1 cellular context compared by ENCODE assay signal in the genomic region with DNA sequence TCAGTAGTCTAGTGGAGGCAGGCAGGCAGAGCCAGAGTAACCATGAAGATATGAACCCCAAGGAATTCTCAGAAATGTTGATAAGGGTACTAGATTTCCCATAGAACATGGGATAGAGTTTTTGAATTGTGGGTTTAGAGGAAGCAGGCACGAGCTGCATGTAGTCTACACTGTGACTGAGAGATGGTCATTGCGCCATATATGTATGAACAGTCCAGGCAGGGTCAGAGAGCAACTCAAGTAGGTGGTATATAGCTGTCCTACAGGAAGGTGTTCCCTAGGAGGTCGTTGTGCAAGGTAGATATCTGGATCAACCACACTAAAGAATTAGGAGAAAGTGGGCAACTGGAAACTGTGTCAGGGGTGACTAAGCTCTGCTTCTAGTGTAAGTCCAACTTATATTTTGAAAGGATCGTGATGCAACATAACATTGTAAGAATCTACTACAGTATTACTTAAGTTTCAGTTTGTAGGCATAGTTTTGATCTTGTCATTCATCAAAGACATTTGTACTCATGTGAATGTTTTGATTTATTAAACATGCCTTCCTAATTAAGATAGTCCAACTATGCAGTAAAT.
A peak's percentile ranks its signal among the peaks of the same experiment; 100 is the strongest.
TF ChIP-seq lines count a peak whose summit lies in the region.

No MANE protein-coding gene starts in this region.

TF ChIP-seq in K562, 482 proteins besides CTCF, POLR2A, EP300 and RAD21:
- TF ChIP-seq EP400 (IDR thresholded peaks at IDR 0.05) = no peak
- TF ChIP-seq, protein P1, sequence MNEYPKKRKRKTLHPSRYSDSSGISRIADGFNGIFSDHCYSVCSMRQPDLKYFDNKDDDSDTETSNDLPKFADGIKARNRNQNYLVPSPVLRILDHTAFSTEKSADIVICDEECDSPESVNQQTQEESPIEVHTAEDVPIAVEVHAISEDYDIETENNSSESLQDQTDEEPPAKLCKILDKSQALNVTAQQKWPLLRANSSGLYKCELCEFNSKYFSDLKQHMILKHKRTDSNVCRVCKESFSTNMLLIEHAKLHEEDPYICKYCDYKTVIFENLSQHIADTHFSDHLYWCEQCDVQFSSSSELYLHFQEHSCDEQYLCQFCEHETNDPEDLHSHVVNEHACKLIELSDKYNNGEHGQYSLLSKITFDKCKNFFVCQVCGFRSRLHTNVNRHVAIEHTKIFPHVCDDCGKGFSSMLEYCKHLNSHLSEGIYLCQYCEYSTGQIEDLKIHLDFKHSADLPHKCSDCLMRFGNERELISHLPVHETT (CRISPR knock-in tag; conservative IDR thresholded peaks at IDR 0.05 in 1 of 2, IDR thresholded peaks at IDR 0.05 in 1 of 2) = no peak
- no peak for TF ChIP-seq ZNF695 (CRISPR knock-in tag; IDR thresholded peaks at IDR 0.05)
- TF ChIP-seq ZNF561 (CRISPR knock-in tag; conservative IDR thresholded peaks at IDR 0.05) = no peak
- no peak for TF ChIP-seq CEBPG (CRISPR knock-in tag; IDR thresholded peaks at IDR 0.05)
- 0 out of 4 replicates have a peak, but pooled peaks of 1 of the 2 experiments have one; percentile 23 for TF ChIP-seq CEBPG (tag; conservative IDR thresholded peaks at IDR 0.05 in 1 of 2, IDR thresholded peaks at IDR 0.05 in 1 of 2)
- peak; percentile 89 for TF ChIP-seq CEBPB (tag; IDR thresholded peaks at IDR 0.05)
- TF ChIP-seq MBD2 (IDR thresholded peaks at IDR 0.05; ENCODE audit: borderline replicate concordance, low read depth) = no peak
- TF ChIP-seq, protein P2, sequence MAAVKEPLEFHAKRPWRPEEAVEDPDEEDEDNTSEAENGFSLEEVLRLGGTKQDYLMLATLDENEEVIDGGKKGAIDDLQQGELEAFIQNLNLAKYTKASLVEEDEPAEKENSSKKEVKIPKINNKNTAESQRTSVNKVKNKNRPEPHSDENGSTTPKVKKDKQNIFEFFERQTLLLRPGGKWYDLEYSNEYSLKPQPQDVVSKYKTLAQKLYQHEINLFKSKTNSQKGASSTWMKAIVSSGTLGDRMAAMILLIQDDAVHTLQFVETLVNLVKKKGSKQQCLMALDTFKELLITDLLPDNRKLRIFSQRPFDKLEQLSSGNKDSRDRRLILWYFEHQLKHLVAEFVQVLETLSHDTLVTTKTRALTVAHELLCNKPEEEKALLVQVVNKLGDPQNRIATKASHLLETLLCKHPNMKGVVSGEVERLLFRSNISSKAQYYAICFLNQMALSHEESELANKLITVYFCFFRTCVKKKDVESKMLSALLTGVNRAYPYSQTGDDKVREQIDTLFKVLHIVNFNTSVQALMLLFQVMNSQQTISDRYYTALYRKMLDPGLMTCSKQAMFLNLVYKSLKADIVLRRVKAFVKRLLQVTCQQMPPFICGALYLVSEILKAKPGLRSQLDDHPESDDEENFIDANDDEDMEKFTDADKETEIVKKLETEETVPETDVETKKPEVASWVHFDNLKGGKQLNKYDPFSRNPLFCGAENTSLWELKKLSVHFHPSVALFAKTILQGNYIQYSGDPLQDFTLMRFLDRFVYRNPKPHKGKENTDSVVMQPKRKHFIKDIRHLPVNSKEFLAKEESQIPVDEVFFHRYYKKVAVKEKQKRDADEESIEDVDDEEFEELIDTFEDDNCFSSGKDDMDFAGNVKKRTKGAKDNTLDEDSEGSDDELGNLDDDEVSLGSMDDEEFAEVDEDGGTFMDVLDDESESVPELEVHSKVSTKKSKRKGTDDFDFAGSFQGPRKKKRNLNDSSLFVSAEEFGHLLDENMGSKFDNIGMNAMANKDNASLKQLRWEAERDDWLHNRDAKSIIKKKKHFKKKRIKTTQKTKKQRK (IDR thresholded peaks at IDR 0.05; ENCODE audit: borderline replicate concordance, low read depth, low read length) = no peak
- TF ChIP-seq, protein P3, sequence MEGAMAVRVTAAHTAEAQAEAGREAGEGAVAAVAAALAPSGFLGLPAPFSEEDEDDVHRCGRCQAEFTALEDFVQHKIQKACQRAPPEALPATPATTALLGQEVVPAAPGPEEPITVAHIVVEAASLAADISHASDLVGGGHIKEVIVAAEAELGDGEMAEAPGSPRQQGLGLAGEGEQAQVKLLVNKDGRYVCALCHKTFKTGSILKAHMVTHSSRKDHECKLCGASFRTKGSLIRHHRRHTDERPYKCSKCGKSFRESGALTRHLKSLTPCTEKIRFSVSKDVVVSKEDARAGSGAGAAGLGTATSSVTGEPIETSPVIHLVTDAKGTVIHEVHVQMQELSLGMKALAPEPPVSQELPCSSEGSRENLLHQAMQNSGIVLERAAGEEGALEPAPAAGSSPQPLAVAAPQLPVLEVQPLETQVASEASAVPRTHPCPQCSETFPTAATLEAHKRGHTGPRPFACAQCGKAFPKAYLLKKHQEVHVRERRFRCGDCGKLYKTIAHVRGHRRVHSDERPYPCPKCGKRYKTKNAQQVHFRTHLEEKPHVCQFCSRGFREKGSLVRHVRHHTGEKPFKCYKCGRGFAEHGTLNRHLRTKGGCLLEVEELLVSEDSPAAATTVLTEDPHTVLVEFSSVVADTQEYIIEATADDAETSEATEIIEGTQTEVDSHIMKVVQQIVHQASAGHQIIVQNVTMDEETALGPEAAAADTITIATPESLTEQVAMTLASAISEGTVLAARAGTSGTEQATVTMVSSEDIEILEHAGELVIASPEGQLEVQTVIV (CRISPR knock-in tag; IDR thresholded peaks at IDR 0.05; ENCODE audit: borderline replicate concordance) = no peak
- TF ChIP-seq POLR2AphosphoS5 (IDR thresholded peaks at IDR 0.05; ENCODE audit: control insufficient read depth, insufficient read depth, low read depth, low read length) = no peak
- TF ChIP-seq, protein P4, sequence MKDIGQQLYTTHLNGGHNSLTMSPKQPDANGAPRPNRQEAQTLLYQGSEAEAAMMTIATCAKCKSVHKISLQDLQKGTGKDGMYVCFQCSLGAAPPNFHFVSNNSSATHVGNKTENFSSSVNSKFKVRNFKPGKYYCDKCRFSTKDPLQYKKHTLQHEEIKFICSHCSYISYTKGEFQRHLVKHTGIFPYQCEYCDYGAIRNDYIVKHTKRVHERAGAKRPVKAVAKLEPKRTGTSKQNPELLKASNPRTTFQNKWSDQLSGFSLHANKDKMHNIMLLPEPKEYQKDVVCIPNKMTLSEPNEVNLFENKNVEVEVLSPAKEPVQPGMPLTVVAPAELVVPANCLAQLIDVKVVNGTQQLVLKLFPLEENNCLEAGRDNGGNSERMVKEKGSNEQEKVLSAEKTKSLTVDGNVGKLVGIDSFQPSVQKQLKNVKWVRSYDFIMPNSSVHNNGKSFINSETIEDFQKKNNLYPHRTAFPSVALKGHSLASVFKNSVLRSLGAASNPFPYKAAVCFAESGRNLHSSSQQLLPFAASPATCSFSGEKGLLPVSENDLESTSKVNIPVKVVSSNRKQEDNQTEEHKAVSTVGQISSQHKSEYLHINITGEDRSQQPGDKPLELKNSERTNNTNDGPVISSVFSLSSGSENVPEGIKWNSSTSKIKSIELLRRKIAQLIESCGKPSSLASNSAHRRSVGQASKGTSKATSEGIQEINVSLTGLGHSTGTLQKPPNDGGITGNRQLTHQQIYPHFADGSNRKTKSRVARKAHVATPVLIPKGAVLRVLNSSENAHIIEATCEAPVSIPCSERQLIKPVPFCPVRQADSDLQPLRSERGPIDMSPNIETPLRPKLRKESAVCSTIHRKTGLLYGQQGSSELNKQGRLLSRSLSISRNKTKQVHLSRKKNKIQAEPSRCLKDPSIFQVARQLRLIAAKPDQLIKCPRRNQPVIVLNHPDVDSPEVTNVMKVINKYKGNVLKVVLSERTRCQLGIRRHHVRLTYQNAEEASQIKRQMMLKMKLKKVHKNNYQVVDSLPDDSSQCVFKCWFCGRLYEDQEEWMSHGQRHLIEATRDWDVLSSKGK (CRISPR knock-in tag; IDR thresholded peaks at IDR 0.05) = no peak
- TF ChIP-seq KDM1A (IDR thresholded peaks at IDR 0.05) = no peak
- no peak for TF ChIP-seq ZNF124 (CRISPR knock-in tag; IDR thresholded peaks at IDR 0.05)
- no peak for TF ChIP-seq ZFPM2 (CRISPR knock-in tag; IDR thresholded peaks at IDR 0.05)
- TF ChIP-seq, protein P5, sequence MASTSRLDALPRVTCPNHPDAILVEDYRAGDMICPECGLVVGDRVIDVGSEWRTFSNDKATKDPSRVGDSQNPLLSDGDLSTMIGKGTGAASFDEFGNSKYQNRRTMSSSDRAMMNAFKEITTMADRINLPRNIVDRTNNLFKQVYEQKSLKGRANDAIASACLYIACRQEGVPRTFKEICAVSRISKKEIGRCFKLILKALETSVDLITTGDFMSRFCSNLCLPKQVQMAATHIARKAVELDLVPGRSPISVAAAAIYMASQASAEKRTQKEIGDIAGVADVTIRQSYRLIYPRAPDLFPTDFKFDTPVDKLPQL (IDR thresholded peaks at IDR 0.05; ENCODE audit: extremely low read depth, insufficient read length) = no peak
- TF ChIP-seq, protein P6, sequence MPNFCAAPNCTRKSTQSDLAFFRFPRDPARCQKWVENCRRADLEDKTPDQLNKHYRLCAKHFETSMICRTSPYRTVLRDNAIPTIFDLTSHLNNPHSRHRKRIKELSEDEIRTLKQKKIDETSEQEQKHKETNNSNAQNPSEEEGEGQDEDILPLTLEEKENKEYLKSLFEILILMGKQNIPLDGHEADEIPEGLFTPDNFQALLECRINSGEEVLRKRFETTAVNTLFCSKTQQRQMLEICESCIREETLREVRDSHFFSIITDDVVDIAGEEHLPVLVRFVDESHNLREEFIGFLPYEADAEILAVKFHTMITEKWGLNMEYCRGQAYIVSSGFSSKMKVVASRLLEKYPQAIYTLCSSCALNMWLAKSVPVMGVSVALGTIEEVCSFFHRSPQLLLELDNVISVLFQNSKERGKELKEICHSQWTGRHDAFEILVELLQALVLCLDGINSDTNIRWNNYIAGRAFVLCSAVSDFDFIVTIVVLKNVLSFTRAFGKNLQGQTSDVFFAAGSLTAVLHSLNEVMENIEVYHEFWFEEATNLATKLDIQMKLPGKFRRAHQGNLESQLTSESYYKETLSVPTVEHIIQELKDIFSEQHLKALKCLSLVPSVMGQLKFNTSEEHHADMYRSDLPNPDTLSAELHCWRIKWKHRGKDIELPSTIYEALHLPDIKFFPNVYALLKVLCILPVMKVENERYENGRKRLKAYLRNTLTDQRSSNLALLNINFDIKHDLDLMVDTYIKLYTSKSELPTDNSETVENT (CRISPR knock-in tag; IDR thresholded peaks at IDR 0.05) = no peak
- TF ChIP-seq MYNN (IDR thresholded peaks at IDR 0.05) = peak; percentile 93
- TF ChIP-seq MYNN (CRISPR knock-in tag; IDR thresholded peaks at IDR 0.05) = no peak
- TF ChIP-seq, protein P7, sequence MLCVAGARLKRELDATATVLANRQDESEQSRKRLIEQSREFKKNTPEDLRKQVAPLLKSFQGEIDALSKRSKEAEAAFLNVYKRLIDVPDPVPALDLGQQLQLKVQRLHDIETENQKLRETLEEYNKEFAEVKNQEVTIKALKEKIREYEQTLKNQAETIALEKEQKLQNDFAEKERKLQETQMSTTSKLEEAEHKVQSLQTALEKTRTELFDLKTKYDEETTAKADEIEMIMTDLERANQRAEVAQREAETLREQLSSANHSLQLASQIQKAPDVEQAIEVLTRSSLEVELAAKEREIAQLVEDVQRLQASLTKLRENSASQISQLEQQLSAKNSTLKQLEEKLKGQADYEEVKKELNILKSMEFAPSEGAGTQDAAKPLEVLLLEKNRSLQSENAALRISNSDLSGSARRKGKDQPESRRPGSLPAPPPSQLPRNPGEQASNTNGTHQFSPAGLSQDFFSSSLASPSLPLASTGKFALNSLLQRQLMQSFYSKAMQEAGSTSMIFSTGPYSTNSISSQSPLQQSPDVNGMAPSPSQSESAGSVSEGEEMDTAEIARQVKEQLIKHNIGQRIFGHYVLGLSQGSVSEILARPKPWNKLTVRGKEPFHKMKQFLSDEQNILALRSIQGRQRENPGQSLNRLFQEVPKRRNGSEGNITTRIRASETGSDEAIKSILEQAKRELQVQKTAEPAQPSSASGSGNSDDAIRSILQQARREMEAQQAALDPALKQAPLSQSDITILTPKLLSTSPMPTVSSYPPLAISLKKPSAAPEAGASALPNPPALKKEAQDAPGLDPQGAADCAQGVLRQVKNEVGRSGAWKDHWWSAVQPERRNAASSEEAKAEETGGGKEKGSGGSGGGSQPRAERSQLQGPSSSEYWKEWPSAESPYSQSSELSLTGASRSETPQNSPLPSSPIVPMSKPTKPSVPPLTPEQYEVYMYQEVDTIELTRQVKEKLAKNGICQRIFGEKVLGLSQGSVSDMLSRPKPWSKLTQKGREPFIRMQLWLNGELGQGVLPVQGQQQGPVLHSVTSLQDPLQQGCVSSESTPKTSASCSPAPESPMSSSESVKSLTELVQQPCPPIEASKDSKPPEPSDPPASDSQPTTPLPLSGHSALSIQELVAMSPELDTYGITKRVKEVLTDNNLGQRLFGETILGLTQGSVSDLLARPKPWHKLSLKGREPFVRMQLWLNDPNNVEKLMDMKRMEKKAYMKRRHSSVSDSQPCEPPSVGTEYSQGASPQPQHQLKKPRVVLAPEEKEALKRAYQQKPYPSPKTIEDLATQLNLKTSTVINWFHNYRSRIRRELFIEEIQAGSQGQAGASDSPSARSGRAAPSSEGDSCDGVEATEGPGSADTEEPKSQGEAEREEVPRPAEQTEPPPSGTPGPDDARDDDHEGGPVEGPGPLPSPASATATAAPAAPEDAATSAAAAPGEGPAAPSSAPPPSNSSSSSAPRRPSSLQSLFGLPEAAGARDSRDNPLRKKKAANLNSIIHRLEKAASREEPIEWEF (CRISPR knock-in tag; IDR thresholded peaks at IDR 0.05) = no peak
- TF ChIP-seq, protein P8, sequence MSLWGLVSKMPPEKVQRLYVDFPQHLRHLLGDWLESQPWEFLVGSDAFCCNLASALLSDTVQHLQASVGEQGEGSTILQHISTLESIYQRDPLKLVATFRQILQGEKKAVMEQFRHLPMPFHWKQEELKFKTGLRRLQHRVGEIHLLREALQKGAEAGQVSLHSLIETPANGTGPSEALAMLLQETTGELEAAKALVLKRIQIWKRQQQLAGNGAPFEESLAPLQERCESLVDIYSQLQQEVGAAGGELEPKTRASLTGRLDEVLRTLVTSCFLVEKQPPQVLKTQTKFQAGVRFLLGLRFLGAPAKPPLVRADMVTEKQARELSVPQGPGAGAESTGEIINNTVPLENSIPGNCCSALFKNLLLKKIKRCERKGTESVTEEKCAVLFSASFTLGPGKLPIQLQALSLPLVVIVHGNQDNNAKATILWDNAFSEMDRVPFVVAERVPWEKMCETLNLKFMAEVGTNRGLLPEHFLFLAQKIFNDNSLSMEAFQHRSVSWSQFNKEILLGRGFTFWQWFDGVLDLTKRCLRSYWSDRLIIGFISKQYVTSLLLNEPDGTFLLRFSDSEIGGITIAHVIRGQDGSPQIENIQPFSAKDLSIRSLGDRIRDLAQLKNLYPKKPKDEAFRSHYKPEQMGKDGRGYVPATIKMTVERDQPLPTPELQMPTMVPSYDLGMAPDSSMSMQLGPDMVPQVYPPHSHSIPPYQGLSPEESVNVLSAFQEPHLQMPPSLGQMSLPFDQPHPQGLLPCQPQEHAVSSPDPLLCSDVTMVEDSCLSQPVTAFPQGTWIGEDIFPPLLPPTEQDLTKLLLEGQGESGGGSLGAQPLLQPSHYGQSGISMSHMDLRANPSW (CRISPR knock-in tag; IDR thresholded peaks at IDR 0.05) = no peak
- no peak for TF ChIP-seq PHTF2 (CRISPR knock-in tag; IDR thresholded peaks at IDR 0.05)
